ENCODE assay signal across 6 cellular contexts in the genomic region with DNA sequence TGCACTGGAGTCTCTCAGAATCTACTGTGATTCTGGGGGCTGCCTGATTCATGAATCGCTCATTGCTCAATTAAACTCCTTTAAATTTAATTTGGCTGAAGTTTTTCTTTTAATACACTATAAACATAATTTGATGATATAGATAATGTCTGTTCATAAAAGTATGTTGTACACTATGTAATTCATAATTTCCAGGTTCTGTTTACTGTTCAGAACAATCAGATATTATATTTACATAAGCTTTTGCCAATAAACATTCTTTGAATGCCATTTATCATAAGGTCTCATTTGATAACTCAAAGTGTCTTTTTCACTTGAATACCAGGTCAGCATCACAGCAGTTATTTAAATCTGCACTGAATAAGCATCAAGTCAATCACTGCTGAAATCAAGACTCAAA.
"Had no signal": no experiment of that assay in that cellular context is flagged by ENCODE, and none has a peak within 500 bp of the region (broad histone marks: within the 10 kb centered on the region; RNA-seq: fewer than 3 reads in every experiment).

No MANE protein-coding gene starts in this region.

- H3K4me1 ChIP-seq: HAP-1 had no signal

- H3K27ac ChIP-seq: GM23248, KMS-11 had no signal

- DNase-seq: GM23248, GOT3, H7, KBM-7 had no signal

- H3K36me3 ChIP-seq: HAP-1 had no signal

- H3K4me3 ChIP-seq: GM23248, HAP-1 had no signal
